In genomic region chr10:123995461-123996131, GRCh38 we compare ENCODE assay signal across 8 cellular contexts.
DNase-seq lines count a peak whose midpoint lies in the region; ATAC-seq lines count a peak whose summit lies in the region.

No MANE protein-coding gene starts in this region.

- H3K27ac Mint-ChIP-seq in CD8-positive, alpha-beta memory T cell, result peak overlapping the region in 1 of 8 donors; percentile 63
- no peak overlapping the region for H3K27ac Mint-ChIP-seq in central memory CD8-positive, alpha-beta T cell (ENCODE audit: low read depth)
- H3K27ac Mint-ChIP-seq in stimulated activated naive CD8-positive, alpha-beta T cell treated with anti-CD3 and anti-CD28 coated beads, Interleukin-15, amount 100 ng/mL, for 72 hours, result no peak overlapping the region

- H3K9me3 ChIP-seq in CD8-positive, alpha-beta memory T cell (ENCODE audit: low read length), result no peaks in the 10 kb centered on the region

- peak overlapping the region in 6 of 7 donors; percentile 57 to 82 (median 64) for H3K4me3 Mint-ChIP-seq in CD8-positive, alpha-beta memory T cell
- H3K4me3 Mint-ChIP-seq in central memory CD8-positive, alpha-beta T cell, result peak overlapping the region; percentile 1
- peak overlapping the region in 1 of 2 donors; percentile 34 for H3K4me3 Mint-ChIP-seq in stimulated activated naive CD8-positive, alpha-beta T cell treated with anti-CD3 and anti-CD28 coated beads, Interleukin-15, amount 100 ng/mL, for 72 hours

- DNase-seq in CD8-positive, alpha-beta memory T cell, result no peak
- DNase-seq in NCI-H748 treated with DMSO at 0.1 percent for 48 hours (lab: John Stamatoyannopoulos, UW), result peak; percentile 18
- DNase-seq in central memory CD8-positive, alpha-beta T cell (ENCODE audit: low spot score in 2 of 2), result no peak
- peak; percentile 83 for DNase-seq in kidney glomerular epithelial cell (lab: John Stamatoyannopoulos, UW)
- peak; percentile 20 to 28 for DNase-seq in stimulated activated naive CD8-positive, alpha-beta T cell treated with anti-CD3 and anti-CD28 coated beads, Interleukin-15, amount 100 ng/mL, for 72 hours
- DNase-seq in COLO829 (ENCODE audit: low spot score), result no peak

- H3K4me1 ChIP-seq in CD8-positive, alpha-beta memory T cell (ENCODE audit: insufficient read depth, low read length), result peaks cover 11% of the 10 kb centered on the region

- CTCF ChIA-PET in CD8-positive, alpha-beta memory T cell (lab: Charles Lee), result interaction anchor here (0.8 to 4.0 kb wide), 13 partner anchors 9 to 749 kb away, joined by 3 to 92 read pairs (median 3); no protein-coding TSS in a partner anchor

- H3K36me3 Mint-ChIP-seq in CD8-positive, alpha-beta memory T cell, result no peaks in the 10 kb centered on the region
- H3K36me3 Mint-ChIP-seq in central memory CD8-positive, alpha-beta T cell (ENCODE audit: insufficient read depth), result peaks cover 2% of the 10 kb centered on the region

- H3K27me3 Mint-ChIP-seq in CD8-positive, alpha-beta memory T cell, result peaks cover 29 to 63% of the 10 kb centered on the region in 2 donors
- peaks cover 95% of the 10 kb centered on the region for H3K27me3 Mint-ChIP-seq in central memory CD8-positive, alpha-beta T cell
- peaks cover 88% of the 10 kb centered on the region for H3K27me3 Mint-ChIP-seq in stimulated activated naive CD8-positive, alpha-beta T cell treated with anti-CD3 and anti-CD28 coated beads, Interleukin-15, amount 100 ng/mL, for 72 hours

- no peaks in the 10 kb centered on the region for H3K36me3 ChIP-seq in CD8-positive, alpha-beta memory T cell (ENCODE audit: insufficient read depth, low read length)

- POLR2A ChIA-PET in CD8-positive, alpha-beta memory T cell (lab: Charles Lee), result no interaction called here

- H3K9me3 Mint-ChIP-seq in CD8-positive, alpha-beta memory T cell, result peaks cover 0 to 4% (median 0%) of the 10 kb centered on the region in 5 donors
- no peaks in the 10 kb centered on the region for H3K9me3 Mint-ChIP-seq in central memory CD8-positive, alpha-beta T cell
- H3K9me3 Mint-ChIP-seq in stimulated activated naive CD8-positive, alpha-beta T cell treated with anti-CD3 and anti-CD28 coated beads, Interleukin-15, amount 100 ng/mL, for 72 hours, result no peaks in the 10 kb centered on the region

- H3K4me3 ChIP-seq in CD8-positive, alpha-beta memory T cell (ENCODE audit: low read length), result no peak overlapping the region

- H3K27me3 ChIP-seq in CD8-positive, alpha-beta memory T cell (ENCODE audit: insufficient read depth, low read length, poor library complexity, severe bottlenecking), result peaks cover 15% of the 10 kb centered on the region

- ATAC-seq in GM19351 (IDR thresholded peaks at IDR 0.05; ENCODE audit: unreplicated experiment) (peak; percentile 63), GM18519 (IDR thresholded peaks at IDR 0.05; ENCODE audit: low FRiP score, unreplicated experiment) (no peak)
- ATAC-seq in central memory CD8-positive, alpha-beta T cell (replicated peaks; ENCODE audit: extremely low read depth, poor library complexity, severe bottlenecking), result peak; percentile 17
- peak; percentile 68 for ATAC-seq in stimulated activated naive CD8-positive, alpha-beta T cell treated with anti-CD3 and anti-CD28 coated beads, Interleukin-15, amount 100 ng/mL, for 72 hours

- H3K4me1 Mint-ChIP-seq in CD8-positive, alpha-beta memory T cell, result peaks cover 9 to 15% (median 12%) of the 10 kb centered on the region in 3 donors
- no peaks in the 10 kb centered on the region for H3K4me1 Mint-ChIP-seq in central memory CD8-positive, alpha-beta T cell
- peaks cover 19% of the 10 kb centered on the region for H3K4me1 Mint-ChIP-seq in stimulated activated naive CD8-positive, alpha-beta T cell treated with anti-CD3 and anti-CD28 coated beads, Interleukin-15, amount 100 ng/mL, for 72 hours

- H3K27ac ChIP-seq in CD8-positive, alpha-beta memory T cell (ENCODE audit: low read depth, low read length), result no peak overlapping the region

Comparison
In these comparisons a context has a peak if more than half of its experiments do, and no peak if none do; other contexts are left out.
1. DNase-seq: peak in NCI-H748 treated with DMSO at 0.1 percent for 48 hours (single experiment), kidney glomerular epithelial cell (single experiment) and stimulated activated naive CD8-positive, alpha-beta T cell treated with anti-CD3 and anti-CD28 coated beads, Interleukin-15, amount 100 ng/mL, for 72 hours (2 of 2); none in CD8-positive, alpha-beta memory T cell (0 of 5), central memory CD8-positive, alpha-beta T cell (0 of 2) and COLO829 (single experiment).